Comparison of ENCODE assay signal across 3 cellular contexts in the genomic region with DNA sequence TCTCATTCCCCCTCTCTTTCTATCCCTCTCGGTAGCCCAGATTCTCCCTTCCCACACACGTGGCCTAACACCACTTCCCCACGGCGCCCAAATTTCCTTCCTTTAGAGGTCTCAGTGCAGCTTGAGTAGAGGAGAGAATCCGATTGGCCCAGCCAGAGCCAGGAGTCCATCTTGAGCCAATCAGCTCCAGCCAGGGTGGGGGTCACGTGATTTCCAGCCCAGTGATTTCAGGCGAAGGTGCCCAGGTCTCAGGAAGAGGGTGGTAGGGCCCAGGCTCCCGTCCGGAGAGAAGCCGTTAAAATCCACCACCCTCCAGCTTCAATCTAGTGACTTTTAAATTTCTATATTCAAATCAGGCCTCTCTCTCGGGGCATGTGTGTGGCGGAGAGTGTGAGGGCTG.
TF ChIP-seq lines count a peak whose summit lies in the region.

No MANE protein-coding gene starts in this region.

TF ChIP-seq in SK-N-SH, 30 proteins besides CTCF, POLR2A, EP300 and RAD21:
- TF ChIP-seq FOSL2 (IDR thresholded peaks at IDR 0.05; ENCODE audit: borderline replicate concordance, low read depth) (no peak), RXRA (IDR thresholded peaks at IDR 0.05; ENCODE audit: borderline replicate concordance, low read depth) (no peak), YY1 (IDR thresholded peaks at IDR 0.05; ENCODE audit: low read depth) (no peak), POLR2AphosphoS5 (IDR thresholded peaks at IDR 0.05; ENCODE audit: low read depth, low read length) (no peak), TAF1 (IDR thresholded peaks at IDR 0.05; ENCODE audit: borderline replicate concordance, low read depth, low read length) (no peak), RFX5 (IDR thresholded peaks at IDR 0.05; ENCODE audit: low read length) (no peak)
- TF ChIP-seq, protein P1, sequence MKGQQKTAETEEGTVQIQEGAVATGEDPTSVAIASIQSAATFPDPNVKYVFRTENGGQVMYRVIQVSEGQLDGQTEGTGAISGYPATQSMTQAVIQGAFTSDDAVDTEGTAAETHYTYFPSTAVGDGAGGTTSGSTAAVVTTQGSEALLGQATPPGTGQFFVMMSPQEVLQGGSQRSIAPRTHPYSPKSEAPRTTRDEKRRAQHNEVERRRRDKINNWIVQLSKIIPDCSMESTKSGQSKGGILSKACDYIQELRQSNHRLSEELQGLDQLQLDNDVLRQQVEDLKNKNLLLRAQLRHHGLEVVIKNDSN (IDR thresholded peaks at IDR 0.05; ENCODE audit: borderline replicate concordance, low read depth) = 0 out of 2 replicates have a peak, but pooled peaks have one; percentile 22

TF ChIP-seq in SK-N-SH treated with all-trans-retinoic acid at 6 μM for 48 hours, 23 proteins besides CTCF, POLR2A, EP300 and RAD21:
- TF ChIP-seq, protein P2, sequence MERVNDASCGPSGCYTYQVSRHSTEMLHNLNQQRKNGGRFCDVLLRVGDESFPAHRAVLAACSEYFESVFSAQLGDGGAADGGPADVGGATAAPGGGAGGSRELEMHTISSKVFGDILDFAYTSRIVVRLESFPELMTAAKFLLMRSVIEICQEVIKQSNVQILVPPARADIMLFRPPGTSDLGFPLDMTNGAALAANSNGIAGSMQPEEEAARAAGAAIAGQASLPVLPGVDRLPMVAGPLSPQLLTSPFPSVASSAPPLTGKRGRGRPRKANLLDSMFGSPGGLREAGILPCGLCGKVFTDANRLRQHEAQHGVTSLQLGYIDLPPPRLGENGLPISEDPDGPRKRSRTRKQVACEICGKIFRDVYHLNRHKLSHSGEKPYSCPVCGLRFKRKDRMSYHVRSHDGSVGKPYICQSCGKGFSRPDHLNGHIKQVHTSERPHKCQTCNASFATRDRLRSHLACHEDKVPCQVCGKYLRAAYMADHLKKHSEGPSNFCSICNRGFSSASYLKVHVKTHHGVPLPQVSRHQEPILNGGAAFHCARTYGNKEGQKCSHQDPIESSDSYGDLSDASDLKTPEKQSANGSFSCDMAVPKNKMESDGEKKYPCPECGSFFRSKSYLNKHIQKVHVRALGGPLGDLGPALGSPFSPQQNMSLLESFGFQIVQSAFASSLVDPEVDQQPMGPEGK (CRISPR knock-in tag; IDR thresholded peaks at IDR 0.05; ENCODE audit: borderline replicate concordance) = no peak
- TF ChIP-seq ZNF565 (CRISPR knock-in tag; conservative IDR thresholded peaks at IDR 0.05; ENCODE audit: low read depth) = no peak

TF ChIP-seq in H1, 55 proteins besides CTCF, POLR2A, EP300 and RAD21:
- TF ChIP-seq, protein P3, sequence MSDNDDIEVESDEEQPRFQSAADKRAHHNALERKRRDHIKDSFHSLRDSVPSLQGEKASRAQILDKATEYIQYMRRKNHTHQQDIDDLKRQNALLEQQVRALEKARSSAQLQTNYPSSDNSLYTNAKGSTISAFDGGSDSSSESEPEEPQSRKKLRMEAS (IDR thresholded peaks at IDR 0.05) = 0 out of 2 replicates have a peak, but pooled peaks have one; percentile 4
- no peak for TF ChIP-seq ZNF274 (IDR thresholded peaks at IDR 0.05; ENCODE audit: borderline replicate concordance, extremely low read depth, low read length)
TF ChIP-seq in H1: peak in this region for 1.
